9 cellular contexts compared by ENCODE assay signal in genomic region chr5:159286420-159287035, GRCh38. TPM values are rescaled to one million over a fixed set of nuclear protein-coding genes. Genes with fewer than 3 reads are reported as not detected.
DNase-seq lines count a peak whose midpoint lies in the region; ATAC-seq, FAIRE-seq and TF ChIP-seq lines count a peak whose summit lies in the region.
"Had no signal": no experiment of that assay in that cellular context is flagged by ENCODE, and none has a peak within 500 bp of the region (broad histone marks: within the 10 kb centered on the region; RNA-seq: fewer than 3 reads in every experiment).

No MANE protein-coding gene starts in this region.

- H3K4me3 ChIP-seq in BE2C (ENCODE audit: low read depth, low read length) (no peak overlapping the region), neural progenitor cell (no peak overlapping the region)

- H3K4me1 Mint-ChIP-seq in neural progenitor cell = no peaks in the 10 kb centered on the region

- H3K36me3 Mint-ChIP-seq in neural progenitor cell = no peaks in the 10 kb centered on the region

- peaks cover 2% of the 10 kb centered on the region for H3K9me3 Mint-ChIP-seq in neural progenitor cell

- H3K4me1 ChIP-seq in BE2C (peaks cover 3% of the 10 kb centered on the region; the same call in 1 of the 2 replicates), neural progenitor cell (no peaks in the 10 kb centered on the region)

- no peaks in the 10 kb centered on the region for H4K20me1 ChIP-seq in neural progenitor cell (ENCODE audit: low read depth)

- peaks cover 8% of the 10 kb centered on the region for H3F3A ChIP-seq in neural progenitor cell (ENCODE audit: low read depth)

- H3K9me3 ChIP-seq in BE2C (no peaks in the 10 kb centered on the region), neural progenitor cell (ENCODE audit: low read depth) (no peaks in the 10 kb centered on the region)

- no peaks in the 10 kb centered on the region; the same call in 1 of the 2 replicates for H3K36me3 ChIP-seq in BE2C
- peaks cover 12% of the 10 kb centered on the region for H3K36me3 ChIP-seq in neural progenitor cell

- no peak overlapping the region for H3K9ac ChIP-seq in neural progenitor cell

- no peaks in the 10 kb centered on the region for H3K79me2 ChIP-seq in neural progenitor cell (ENCODE audit: low read depth)

- peak; percentile 51 for FAIRE-seq in GM19239 (lab: Jason Lieb, UNC)

- no peak overlapping the region for H3K27ac Mint-ChIP-seq in neural progenitor cell

- no peak overlapping the region for H2AFZ ChIP-seq in neural progenitor cell (replicated peaks)

- no peaks in the 10 kb centered on the region for H3K27me3 ChIP-seq in BE2C
- H3K27me3 ChIP-seq in neural progenitor cell = no peaks in the 10 kb centered on the region

- TF ChIP-seq POLR2A in erythroblast (IDR thresholded peaks at IDR 0.05; ENCODE audit: low read length) = no peak

- no peak overlapping the region for H3K27ac ChIP-seq in neural progenitor cell

- TF ChIP-seq CTCF in BE2C (IDR thresholded peaks at IDR 0.05; ENCODE audit: low read depth, low read length) (peak; percentile 70), neural progenitor cell (IDR thresholded peaks at IDR 0.05) (peak; percentile 61)

- H3K27me3 Mint-ChIP-seq in neural progenitor cell (ENCODE audit: insufficient read depth, low read depth) = no peaks in the 10 kb centered on the region

- no peak overlapping the region for H3K4me2 ChIP-seq in neural progenitor cell

- ATAC-seq in HG03280 (IDR thresholded peaks at IDR 0.05; ENCODE audit: unreplicated experiment) (no peak), GM19467 (IDR thresholded peaks at IDR 0.05; ENCODE audit: unreplicated experiment) (no peak)

- peak; percentile 21 for DNase-seq in BE2C
- no peak for DNase-seq in GM19239 (ENCODE audit: insufficient read length, low spot score)
- DNase-seq in OCI-M1 (lab: John Stamatoyannopoulos, UW) = peak; percentile 66
- peak; percentile 48 to 58 for DNase-seq in erythroblast (lab: John Stamatoyannopoulos, UW)
- peak; percentile 60 for DNase-seq in neural progenitor cell (ENCODE audit: low spot score)
- DNase-seq in activated effector memory CD4-positive, alpha-beta T cell treated with Interleukin-2 at 50 U/mL for 16 hours = no peak

- H3K4me3 Mint-ChIP-seq in neural progenitor cell = no peak overlapping the region

RNA-seq across cellular contexts. Expression of gene UBLCP1, which starts 23.4 kb away (rescaled TPM):
- 24.5 TPM for polyA plus RNA-seq in BE2C (2012; ENCODE audit: insufficient read depth, insufficient read length, low read depth)
- total RNA-seq in neural progenitor cell (ENCODE audit: low replicate concordance) = 43.4 and 79.1 TPM in 2 replicates

RNA-seq across cellular contexts. Expression of gene IL12B, which starts 43.8 kb away (rescaled TPM):
- not detected for polyA plus RNA-seq in BE2C (2012; ENCODE audit: insufficient read depth, insufficient read length, low read depth)
- total RNA-seq in neural progenitor cell (ENCODE audit: low replicate concordance) = not detected in 2 replicates
- polyA plus RNA-seq: esophagus had no signal

Comparison
In these comparisons a context has a peak if more than half of its experiments do, and no peak if none do; other contexts are left out.
1. DNase-seq: peak in BE2C (single experiment), OCI-M1 (single experiment), erythroblast (2 of 2) and neural progenitor cell (single experiment); none in GM19239 (single experiment) and activated effector memory CD4-positive, alpha-beta T cell treated with Interleukin-2 at 50 U/mL for 16 hours (single experiment).